In genomic region chr13:59754411-59754810, GRCh38 we compare ENCODE assay signal across 33 cellular contexts.
A peak's percentile ranks its signal among the peaks of the same experiment; 100 is the strongest.
DNase-seq lines count a peak whose midpoint lies in the region; ATAC-seq, FAIRE-seq and TF ChIP-seq lines count a peak whose summit lies in the region.
"Had no signal": no experiment of that assay in that cellular context is flagged by ENCODE, and none has a peak within 500 bp of the region (broad histone marks: within the 10 kb centered on the region; RNA-seq: fewer than 3 reads in every experiment).

No MANE protein-coding gene starts in this region.

- no peak overlapping the region for H3K4me3 ChIP-seq in endodermal cell (ENCODE audit: low read length)
- H3K4me3 ChIP-seq: A549, coronary artery, K562, lower lobe of right lung, stomach, thyroid gland had no signal

- H3K27ac Mint-ChIP-seq in endodermal cell, result peak overlapping the region; percentile 18
- H3K27ac Mint-ChIP-seq: activated CD8-positive, alpha-beta T cell treated with anti-CD3 and anti-CD28 coated beads, Interleukin-2, amount 10 ng/mL, durations not matched to agents 7 days and 5 days; activated naive CD8-positive, alpha-beta T cell treated with anti-CD3 and anti-CD28 coated beads for 36 hours; B cell; CD8-positive, alpha-beta T cell; natural killer cell; T-helper 1 cell treated with Interleukin-12 subunit alpha and Interleukin-12 subunit beta and Interleukin-4 antibody, amounts not matched to agents 30 μg/mL and 1 μg/mL, for 36 hours had no signal

- peaks cover 33% of the 10 kb centered on the region for H3K4me1 Mint-ChIP-seq in endodermal cell
- H3K4me1 Mint-ChIP-seq: activated naive CD8-positive, alpha-beta T cell treated with anti-CD3 and anti-CD28 coated beads for 36 hours; B cell; natural killer cell had no signal

- peaks cover 5% of the 10 kb centered on the region for H3K36me3 Mint-ChIP-seq in endodermal cell (ENCODE audit: low read depth)
- H3K36me3 Mint-ChIP-seq: activated naive CD8-positive, alpha-beta T cell treated with anti-CD3 and anti-CD28 coated beads for 36 hours; CD8-positive, alpha-beta T cell; natural killer cell had no signal

- no peak overlapping the region for H3K27ac ChIP-seq in endodermal cell (ENCODE audit: low read depth, low read length)
- H3K27ac ChIP-seq: A549, coronary artery, lower lobe of right lung, RWPE1, stomach, thyroid gland had no signal

- no peak overlapping the region for H3K4me3 Mint-ChIP-seq in endodermal cell
- H3K4me3 Mint-ChIP-seq: activated CD8-positive, alpha-beta T cell treated with anti-CD3 and anti-CD28 coated beads, Interleukin-2, amount 10 ng/mL, durations not matched to agents 7 days and 5 days; activated naive CD8-positive, alpha-beta T cell treated with anti-CD3 and anti-CD28 coated beads for 36 hours; B cell; CD8-positive, alpha-beta T cell; natural killer cell; T-helper 1 cell treated with Interleukin-12 subunit alpha and Interleukin-12 subunit beta and Interleukin-4 antibody, amounts not matched to agents 30 μg/mL and 1 μg/mL, for 36 hours had no signal

- H3K36me3 ChIP-seq in endodermal cell (ENCODE audit: control insufficient read depth, insufficient read depth, low read length), result peaks cover 11% of the 10 kb centered on the region
- H3K36me3 ChIP-seq: lower lobe of right lung, stomach, thyroid gland had no signal

- H3K4me1 ChIP-seq in endodermal cell (ENCODE audit: control insufficient read depth, insufficient read depth, low read length), result no peaks in the 10 kb centered on the region
- H3K4me1 ChIP-seq: A549, lower lobe of right lung, thyroid gland had no signal

- WGBS in endodermal cell (ENCODE audit: insufficient coverage in 1 of 2, insufficient read length in 1 of 2), 2 experiments, result 54 to 90% methylated on average over 2 of the region's 2 CpGs

- no peaks in the 10 kb centered on the region for H3K27me3 Mint-ChIP-seq in endodermal cell (ENCODE audit: insufficient read depth)
- H3K27me3 Mint-ChIP-seq: B cell had no signal

- H3K9me3 Mint-ChIP-seq in endodermal cell, result peaks cover 4% of the 10 kb centered on the region
- H3K9me3 Mint-ChIP-seq: activated naive CD8-positive, alpha-beta T cell treated with anti-CD3 and anti-CD28 coated beads for 36 hours; CD8-positive, alpha-beta T cell; natural killer cell; T-helper 1 cell treated with Interleukin-12 subunit alpha and Interleukin-12 subunit beta and Interleukin-4 antibody, amounts not matched to agents 30 μg/mL and 1 μg/mL, for 36 hours had no signal

- no peak for DNase-seq in endodermal cell
- DNase-seq in stimulated activated naive CD4-positive, alpha-beta T cell treated with Interleukin-2 at 50 U/mL for 16 hours (lab: John Stamatoyannopoulos, UW), result no peak
- DNase-seq in D721Med (ENCODE audit: insufficient read length, low spot score), result no peak
- DNase-seq: activated CD8-positive, alpha-beta T cell treated with anti-CD3 and anti-CD28 coated beads, Interleukin-2, amount 10 ng/mL, durations not matched to agents 7 days and 5 days; activated effector memory CD4-positive, alpha-beta T cell treated with Interleukin-2 at 50 U/mL for 16 hours; activated naive CD8-positive, alpha-beta T cell treated with anti-CD3 and anti-CD28 coated beads for 36 hours; aorta; CD8-positive, alpha-beta T cell; DMS153; effector memory CD4-positive, alpha-beta T cell; head of caudate nucleus; lower lobe of right lung; natural killer cell; NCI-H1436 treated with DMSO at 0.1 percent for 48 hours; NCI-H446; NCI-H774; small intestine; stimulated activated CD4-positive, alpha-beta T cell treated with anti-CD3 and anti-CD28 coated beads, Interleukin-1b, Interleukin-23, amount 100 ng/mL, for 48 hours; stimulated activated CD8-positive, alpha-beta memory T cell treated with anti-CD3 and anti-CD28 coated beads, Interleukin-4, amount 100 ng/mL, for 48 hours; stomach; thyroid gland had no signal

- ATAC-seq in GM18498 (IDR thresholded peaks at IDR 0.05; ENCODE audit: unreplicated experiment) (peak; percentile 48), GM19438 (IDR thresholded peaks at IDR 0.05; ENCODE audit: low read depth, unreplicated experiment) (peak; percentile 46), HG03159 (IDR thresholded peaks at IDR 0.05; ENCODE audit: unreplicated experiment) (peak; percentile 44), HG02852 (IDR thresholded peaks at IDR 0.05; ENCODE audit: unreplicated experiment) (no peak), GM18858 (IDR thresholded peaks at IDR 0.05; ENCODE audit: unreplicated experiment) (no peak)
- ATAC-seq: A549; activated CD8-positive, alpha-beta T cell treated with anti-CD3 and anti-CD28 coated beads, Interleukin-2, amount 10 ng/mL, durations not matched to agents 7 days and 5 days; CD8-positive, alpha-beta T cell; K562; lower lobe of right lung; natural killer cell had no signal

- H3K9me3 ChIP-seq in endodermal cell (ENCODE audit: control insufficient read depth, low read length), result peaks cover 10% of the 10 kb centered on the region
- H3K9me3 ChIP-seq: A549, lower lobe of right lung, stomach, thyroid gland had no signal

- FAIRE-seq in D721Med (lab: Jason Lieb, UNC), result no peak
- FAIRE-seq: A549, HTR-8/SVneo, K562, small intestine had no signal

- H3K9ac ChIP-seq in endodermal cell (ENCODE audit: extremely low read depth, low read length, poor library complexity, severe bottlenecking), result no peak overlapping the region

- H3K27me3 ChIP-seq in endodermal cell (ENCODE audit: control insufficient read depth, insufficient read depth, low read length, poor library complexity, severe bottlenecking), result no peaks in the 10 kb centered on the region
- H3K27me3 ChIP-seq: stomach, thyroid gland had no signal

- TF ChIP-seq CTCF in endodermal cell (conservative IDR thresholded peaks at IDR 0.05), result no peak
- no peak for TF ChIP-seq CTCF in D721Med (IDR thresholded peaks at IDR 0.05; ENCODE audit: insufficient read depth, missing control alignments)

Comparison
In these comparisons a context has a peak if more than half of its experiments do, and no peak if none do; other contexts are left out.
1. ATAC-seq: peak in GM18498 (single experiment), GM19438 (single experiment) and HG03159 (single experiment); none in HG02852 (single experiment) and GM18858 (single experiment).